ENCODE assay signal across 8 cellular contexts in the genomic region with DNA sequence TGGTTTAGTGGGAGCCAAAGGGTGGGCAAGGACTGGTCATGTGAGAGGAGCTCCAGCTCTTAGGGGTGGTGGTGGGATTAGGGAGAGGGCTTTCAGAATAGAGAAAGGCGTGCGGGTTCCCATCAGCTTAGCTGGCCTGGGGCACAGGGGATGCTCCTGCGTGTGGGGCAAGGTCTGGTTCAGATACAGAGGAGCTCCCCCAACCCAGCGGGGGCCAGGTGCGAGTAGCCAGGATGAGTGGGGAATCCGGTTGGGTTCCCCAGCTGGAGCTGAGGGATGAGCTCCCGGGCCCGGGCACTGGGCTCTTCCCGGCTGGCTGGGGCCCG. TPM values are rescaled to one million over a fixed set of nuclear protein-coding genes. Genes with fewer than 3 reads are reported as not detected.
DNase-seq lines count a peak whose midpoint lies in the region; ATAC-seq lines count a peak whose summit lies in the region.

No MANE protein-coding gene starts in this region.

- H3K4me1 Mint-ChIP-seq in CD4-positive, CD25-positive, alpha-beta regulatory T cell: peaks cover 5 to 46% (median 15%) of the 10 kb centered on the region in 4 donors
- H3K4me1 Mint-ChIP-seq in activated naive CD8-positive, alpha-beta T cell treated with anti-CD3 and anti-CD28 coated beads for 36 hours: peaks cover 28% of the 10 kb centered on the region

- H3K36me3 ChIP-seq in CD4-positive, CD25-positive, alpha-beta regulatory T cell (ENCODE audit: control insufficient read depth, insufficient read depth, low read length): no peaks in the 10 kb centered on the region
- H3K36me3 ChIP-seq in thymus (ENCODE audit: control insufficient read depth, insufficient read depth): peaks cover 6% of the 10 kb centered on the region

- H3K9me3 ChIP-seq in CD4-positive, CD25-positive, alpha-beta regulatory T cell (ENCODE audit: control insufficient read depth in 2 of 2, low read length in 2 of 2): no peaks in the 10 kb centered on the region
- H3K9me3 ChIP-seq in thymus (ENCODE audit: control insufficient read depth): no peaks in the 10 kb centered on the region

- peak overlapping the region; percentile 76 for H3K4me3 ChIP-seq in CD4-positive, CD25-positive, alpha-beta regulatory T cell (ENCODE audit: low read depth, low read length)
- peak overlapping the region; percentile 95 for H3K4me3 ChIP-seq in thymus (ENCODE audit: low read length)

- WGBS in thymus: 5% methylated on average over 10 of the region's 10 CpGs

- no peaks in the 10 kb centered on the region for H3K9me3 Mint-ChIP-seq in CD4-positive, CD25-positive, alpha-beta regulatory T cell
- no peaks in the 10 kb centered on the region for H3K9me3 Mint-ChIP-seq in activated naive CD8-positive, alpha-beta T cell treated with anti-CD3 and anti-CD28 coated beads for 36 hours

- H3K27me3 ChIP-seq in CD4-positive, CD25-positive, alpha-beta regulatory T cell (ENCODE audit: control insufficient read depth, insufficient read depth, low read length): no peaks in the 10 kb centered on the region
- no peaks in the 10 kb centered on the region for H3K27me3 ChIP-seq in thymus (ENCODE audit: control insufficient read depth, insufficient read depth)

- ATAC-seq in CD4-positive, CD25-positive, alpha-beta regulatory T cell (ENCODE audit: low read depth in 2 of 2): no peak
- ATAC-seq in HG03045 (IDR thresholded peaks at IDR 0.05; ENCODE audit: unreplicated experiment) (peak; percentile 4), left lobe of liver (peak; percentile 0), HG03565 (IDR thresholded peaks at IDR 0.05; ENCODE audit: unreplicated experiment) (no peak), GM19395 (IDR thresholded peaks at IDR 0.05; ENCODE audit: unreplicated experiment) (no peak), GM19328 (IDR thresholded peaks at IDR 0.05; ENCODE audit: unreplicated experiment) (no peak)

- H3K27me3 Mint-ChIP-seq in CD4-positive, CD25-positive, alpha-beta regulatory T cell: no peaks in the 10 kb centered on the region
- H3K27me3 Mint-ChIP-seq in activated naive CD8-positive, alpha-beta T cell treated with anti-CD3 and anti-CD28 coated beads for 36 hours: no peaks in the 10 kb centered on the region

- peaks cover 50% of the 10 kb centered on the region for H3K4me1 ChIP-seq in CD4-positive, CD25-positive, alpha-beta regulatory T cell (ENCODE audit: control insufficient read depth, insufficient read depth, low read length, poor library complexity, severe bottlenecking)
- peaks cover 33% of the 10 kb centered on the region for H3K4me1 ChIP-seq in thymus (ENCODE audit: control insufficient read depth, insufficient read depth, low read length)

- no peaks in the 10 kb centered on the region for H3K36me3 Mint-ChIP-seq in CD4-positive, CD25-positive, alpha-beta regulatory T cell
- peaks cover 5% of the 10 kb centered on the region for H3K36me3 Mint-ChIP-seq in activated naive CD8-positive, alpha-beta T cell treated with anti-CD3 and anti-CD28 coated beads for 36 hours

- H3K4me3 Mint-ChIP-seq in CD4-positive, CD25-positive, alpha-beta regulatory T cell: peak overlapping the region; percentile 91 to 97 (median 92)
- peak overlapping the region; percentile 87 for H3K4me3 Mint-ChIP-seq in activated naive CD8-positive, alpha-beta T cell treated with anti-CD3 and anti-CD28 coated beads for 36 hours

- DNase-seq in CD4-positive, CD25-positive, alpha-beta regulatory T cell: peak in 1 of 3 donors; percentile 27
- DNase-seq in activated naive CD8-positive, alpha-beta T cell treated with anti-CD3 and anti-CD28 coated beads for 36 hours: no peak
- no peak for DNase-seq in left lobe of liver (ENCODE audit: low spot score)

- H3K27ac Mint-ChIP-seq in CD4-positive, CD25-positive, alpha-beta regulatory T cell: peak overlapping the region; percentile 87 to 95 (median 92)
- H3K27ac Mint-ChIP-seq in activated naive CD8-positive, alpha-beta T cell treated with anti-CD3 and anti-CD28 coated beads for 36 hours: peak overlapping the region; percentile 79

- peak overlapping the region; percentile 80 for H3K27ac ChIP-seq in CD4-positive, CD25-positive, alpha-beta regulatory T cell (ENCODE audit: insufficient read depth, low read length, poor library complexity, severe bottlenecking)
- peak overlapping the region; percentile 80 for H3K27ac ChIP-seq in thymus (ENCODE audit: low read depth)

RNA-seq across cellular contexts. Expression of a gene that starts 0.6 kb away (rescaled TPM):
- total RNA-seq in CD4-positive, CD25-positive, alpha-beta regulatory T cell: 48.7 TPM
- polyA plus RNA-seq in CD4-positive, CD25-positive, alpha-beta regulatory T cell: 100 to 1,000 TPM; 148 to 228 (median 172) TPM
- total RNA-seq in activated naive CD8-positive, alpha-beta T cell treated with anti-CD3 and anti-CD28 coated beads for 36 hours: 10 to 100 TPM; 43.7 to 45.8 TPM
- total RNA-seq in left lobe of liver: 38.9 TPM
- 96.3 TPM for polyA plus RNA-seq in thymus

RNA-seq across cellular contexts. Expression of a gene that starts 13.3 kb away (rescaled TPM):
- 13.2 TPM for total RNA-seq in CD4-positive, CD25-positive, alpha-beta regulatory T cell
- polyA plus RNA-seq in CD4-positive, CD25-positive, alpha-beta regulatory T cell: 1 to 10 TPM in 1 of 4 donors, under 1 TPM in 3; 0.57 to 1.2 (median 0.92) TPM
- under 1 TPM; 0.27 to 0.28 TPM for total RNA-seq in activated naive CD8-positive, alpha-beta T cell treated with anti-CD3 and anti-CD28 coated beads for 36 hours
- total RNA-seq in left lobe of liver: 1.1 TPM
- 1.6 TPM for polyA plus RNA-seq in thymus

RNA-seq across cellular contexts. Expression of a gene that starts 14.4 kb away (rescaled TPM):
- total RNA-seq in CD4-positive, CD25-positive, alpha-beta regulatory T cell: 124 TPM
- polyA plus RNA-seq in CD4-positive, CD25-positive, alpha-beta regulatory T cell: 100 to 1,000 TPM; 200 to 234 (median 219) TPM
- 100 to 1,000 TPM; 107 to 112 TPM for total RNA-seq in activated naive CD8-positive, alpha-beta T cell treated with anti-CD3 and anti-CD28 coated beads for 36 hours
- total RNA-seq in left lobe of liver: 26.3 TPM
- polyA plus RNA-seq in thymus: 96.4 TPM

RNA-seq across cellular contexts. Expression of a gene that starts 15.9 kb away (rescaled TPM):
- not detected for total RNA-seq in CD4-positive, CD25-positive, alpha-beta regulatory T cell
- polyA plus RNA-seq in CD4-positive, CD25-positive, alpha-beta regulatory T cell: under 1 TPM; 0.13 to 0.84 (median 0.35) TPM
- total RNA-seq in activated naive CD8-positive, alpha-beta T cell treated with anti-CD3 and anti-CD28 coated beads for 36 hours: not detected
- total RNA-seq in left lobe of liver: not detected
- not detected for polyA plus RNA-seq in thymus

RNA-seq across cellular contexts. Expression of a gene that starts 25.2 kb away (rescaled TPM):
- 70.5 TPM for total RNA-seq in CD4-positive, CD25-positive, alpha-beta regulatory T cell
- 100 to 1,000 TPM in 1 of 4 donors, 10 to 100 TPM in 3; 46.8 to 109 (median 72.8) TPM for polyA plus RNA-seq in CD4-positive, CD25-positive, alpha-beta regulatory T cell
- total RNA-seq in activated naive CD8-positive, alpha-beta T cell treated with anti-CD3 and anti-CD28 coated beads for 36 hours: 100 to 1,000 TPM; 293 to 310 TPM
- 44.1 TPM for total RNA-seq in left lobe of liver
- polyA plus RNA-seq in thymus: 32.3 TPM

Comparison
In these comparisons a context has a peak if more than half of its experiments do, and no peak if none do; other contexts are left out.
1. ATAC-seq: peak in HG03045 (single experiment) and left lobe of liver (single experiment); none in CD4-positive, CD25-positive, alpha-beta regulatory T cell (0 of 2), HG03565 (single experiment), GM19395 (single experiment) and GM19328 (single experiment).